In the genomic region with DNA sequence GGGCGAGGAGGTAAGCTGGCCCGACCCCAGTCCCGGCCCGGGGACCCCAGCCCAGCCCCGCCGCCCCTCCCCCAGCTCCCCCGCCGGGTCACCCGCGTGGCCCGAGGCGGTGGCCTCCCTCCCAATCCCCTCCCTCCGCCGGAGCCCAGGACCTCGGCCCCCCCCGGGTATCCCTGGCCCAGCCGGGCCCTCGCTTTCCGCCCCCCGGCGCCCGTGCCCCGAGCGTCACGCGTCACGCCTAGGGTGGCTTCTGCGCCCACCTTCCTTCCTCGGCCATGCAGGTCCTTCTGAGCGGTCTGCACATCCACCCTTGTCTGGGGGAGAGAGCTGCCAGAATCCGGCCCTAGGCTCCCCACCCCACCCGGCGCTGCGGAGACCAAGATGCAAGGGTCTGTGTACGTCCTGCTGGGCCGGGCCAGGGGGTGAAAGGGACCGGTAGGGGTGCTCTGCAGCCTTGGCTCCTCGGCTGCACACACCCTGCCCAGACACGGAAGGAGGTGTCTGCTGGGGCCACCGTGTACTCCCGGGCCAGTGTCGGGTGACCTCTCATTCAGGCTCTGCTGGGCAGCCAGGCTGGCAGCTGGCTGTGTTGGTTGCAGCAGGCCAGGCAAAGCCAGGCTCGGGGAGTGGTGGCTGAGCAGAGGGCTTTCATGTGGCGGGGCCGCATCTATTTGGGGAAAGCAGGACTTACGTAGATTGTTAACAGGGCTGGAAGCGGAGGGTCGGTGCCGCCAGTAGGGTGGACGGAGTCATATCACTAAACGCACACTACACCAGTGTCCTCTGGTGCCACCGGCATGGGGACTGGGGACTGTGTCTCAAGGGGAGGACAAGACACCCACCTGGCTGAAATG, we compare ENCODE assay signal across 8 cellular contexts. TPM values are rescaled to one million over a fixed set of nuclear protein-coding genes. Genes with fewer than 3 reads are reported as not detected.
DNase-seq lines count a peak whose midpoint lies in the region; ATAC-seq and TF ChIP-seq lines count a peak whose summit lies in the region.

No MANE protein-coding gene starts in this region.

- no peak for ATAC-seq in HG03442 (IDR thresholded peaks at IDR 0.05; ENCODE audit: unreplicated experiment)

- H3K4me1 Mint-ChIP-seq in neural crest cell: peaks cover 18% of the 10 kb centered on the region

- 28 to 40% methylated on average over 28 to 52 of the region's 52 CpGs for WGBS in GM23248 (ENCODE audit: low coverage in 1 of 2, low lambda C conversion rate in 2 of 2, missing lambda C conversion rate in 2 of 2), 2 experiments

- H3K27ac ChIP-seq in BLaER1: no peak overlapping the region
- H3K27ac ChIP-seq in HUES6 (ENCODE audit: low read depth, low read length): no peak overlapping the region
- H3K27ac ChIP-seq in dorsolateral prefrontal cortex: peak overlapping the region in 58 of 59 donors; percentile 11 to 91 (median 86)
- H3K27ac ChIP-seq in RWPE1: no peak overlapping the region
- no peak overlapping the region for H3K27ac ChIP-seq in GM23248

- no peaks in the 10 kb centered on the region for H3K9me3 ChIP-seq in BLaER1
- no peaks in the 10 kb centered on the region for H3K9me3 ChIP-seq in HUES6 (ENCODE audit: control insufficient read depth, insufficient read depth, low read depth, low read length)
- H3K9me3 ChIP-seq in GM23248 (ENCODE audit: low read depth): no peaks in the 10 kb centered on the region

- intact Hi-C loops in dorsolateral prefrontal cortex (cut with DNase I): loop anchor here (2.0 to 10.0 kb wide), 2 partner anchors 21 to 453 kb away; no protein-coding TSS in a partner anchor

- DNase-seq in dorsolateral prefrontal cortex (peak in 4 of 10 donors; percentile 27 to 67 (median 60)), neural crest cell (ENCODE audit: low read depth, low spot score) (no peak), RWPE1 (ENCODE audit: low spot score) (no peak), GM23248 (no peak), T-helper 9 cell (no peak)

- H3K9ac ChIP-seq in BLaER1: peak overlapping the region; percentile 53; the same call in 1 of the 2 replicates
- H3K9ac ChIP-seq in HUES6 (ENCODE audit: low read length): no peak overlapping the region
- H3K9ac ChIP-seq in GM23248: no peak overlapping the region

- peaks cover 72% of the 10 kb centered on the region for H3K27me3 Mint-ChIP-seq in neural crest cell (ENCODE audit: low read depth)

- no peaks in the 10 kb centered on the region for H3K9me3 Mint-ChIP-seq in neural crest cell

- H4K20me1 ChIP-seq in BLaER1 (peaks cover 31% of the 10 kb centered on the region), GM23248 (ENCODE audit: insufficient read depth) (no peaks in the 10 kb centered on the region)

- H3K9me2 ChIP-seq in GM23248 (ENCODE audit: insufficient read depth): no peaks in the 10 kb centered on the region

- no peaks in the 10 kb centered on the region for H3K36me3 Mint-ChIP-seq in neural crest cell (ENCODE audit: low read depth)

- H3K4me3 Mint-ChIP-seq in neural crest cell: peak overlapping the region; percentile 80

- H3K4me1 ChIP-seq in BLaER1 (peaks cover 20% of the 10 kb centered on the region), HUES6 (ENCODE audit: control insufficient read depth, insufficient read depth, low read length) (peaks cover 18% of the 10 kb centered on the region), GM23248 (ENCODE audit: insufficient read depth) (no peaks in the 10 kb centered on the region)

- H3K36me3 ChIP-seq in BLaER1: no peaks in the 10 kb centered on the region
- H3K36me3 ChIP-seq in HUES6 (ENCODE audit: control insufficient read depth, insufficient read depth, low read length): no peaks in the 10 kb centered on the region
- no peaks in the 10 kb centered on the region for H3K36me3 ChIP-seq in GM23248 (ENCODE audit: low read depth)

- TF ChIP-seq CTCF in dorsolateral prefrontal cortex (IDR thresholded peaks at IDR 0.05 in 54 of 56, conservative IDR thresholded peaks at IDR 0.05 in 2 of 56; ENCODE audit: low read depth in 1 of 56, partially characterized antibody in 56 of 56): peak in 2 of 56 donors; percentile 11 to 17
- TF ChIP-seq CTCF in neural crest cell (conservative IDR thresholded peaks at IDR 0.05): no peak
- no peak for TF ChIP-seq CTCF in RWPE1 (conservative IDR thresholded peaks at IDR 0.05; ENCODE audit: low read depth)

- H3K27me3 ChIP-seq in BLaER1 (peaks cover 18% of the 10 kb centered on the region), HUES6 (ENCODE audit: control insufficient read depth, insufficient read depth, low read length) (peaks cover 49% of the 10 kb centered on the region), dorsolateral prefrontal cortex (peaks cover 0 to 6% (median 0%) of the 10 kb centered on the region in 45 donors), GM23248 (replicated peaks; ENCODE audit: insufficient read depth) (peaks cover 27% of the 10 kb centered on the region)

- H3K27ac Mint-ChIP-seq in neural crest cell (ENCODE audit: unreplicated experiment): no peak overlapping the region

- H3K4me2 ChIP-seq in BLaER1: peak overlapping the region; percentile 84
- H3K4me2 ChIP-seq in GM23248 (ENCODE audit: unreplicated experiment): no peak overlapping the region

- H3K4me3 ChIP-seq in BLaER1 (peak overlapping the region; percentile 71), HUES6 (ENCODE audit: low read depth, low read length) (peak overlapping the region; percentile 47), dorsolateral prefrontal cortex (peak overlapping the region; percentile 50 to 86 (median 71)), GM23248 (no peak overlapping the region)

- H3F3A ChIP-seq in GM23248 (ENCODE audit: insufficient read depth): no peaks in the 10 kb centered on the region

- H2AFZ ChIP-seq in GM23248: no peak overlapping the region

- no peaks in the 10 kb centered on the region for H3K79me2 ChIP-seq in GM23248 (ENCODE audit: insufficient read depth)

- in situ Hi-C loops in GM23248 (cut with MboI): no loop called here

- CTCF ChIA-PET in RWPE1 (lab: Yijun Ruan, JAX): interaction anchor here (0.7 kb wide), 1 partner anchor 544 kb away, joined by 5 read pairs; no protein-coding TSS in a partner anchor

- POLR2A ChIA-PET in RWPE1 (lab: Yijun Ruan, JAX; ENCODE audit: low non-redundant PET): no interaction called here

RNA-seq across cellular contexts. Expression of gene RAB11FIP4, which starts 0.8 kb away (rescaled TPM):
- total RNA-seq in dorsolateral prefrontal cortex (100 to 1,000 TPM; 123 to 242 (median 175) TPM), neural crest cell (7.4 and 8.0 TPM in 2 replicates)
- total RNA-seq in GM23248 (2014; rRNA removed; shearing (Covaris generic)): 0.22 TPM in 1 of 2 replicates, not detected in the other
- 0.38 and 0.40 TPM in 2 replicates for polyA plus RNA-seq in GM23248 (2016; fragmentation: Nextera tagmentation; extraction: Ambion mirVana)

Comparison
In these comparisons a context has a peak if more than half of its experiments do, and no peak if none do; other contexts are left out.
1. H3K27ac ChIP-seq: peak in dorsolateral prefrontal cortex (58 of 59); none in BLaER1 (single experiment), HUES6 (single experiment), RWPE1 (single experiment) and GM23248 (single experiment).
2. RNA of gene RAB11FIP4, which starts 0.8 kb away (total RNA-seq): 123 to 242 TPM in dorsolateral prefrontal cortex; 7.4 to 8.0 TPM in neural crest cell and 0.22 TPM in GM23248; every median in the first group is over 10 times any median in the second.